ENCODE assay signal across 25 cellular contexts in genomic region chr10:98758451-98758850, GRCh38.
"Had no signal": no experiment of that assay in that cellular context is flagged by ENCODE, and none has a peak within 500 bp of the region (broad histone marks: within the 10 kb centered on the region; RNA-seq: fewer than 3 reads in every experiment).

No MANE protein-coding gene starts in this region.

- DNase-seq: Kasumi-1, MM.1S, NCI-H1105, NCI-H1417, NCI-H1436 treated with DMSO at 0.1 percent for 48 hours, NCI-H1694, NCI-H187 treated with DMSO at 0.1 percent for 48 hours, NCI-H2029 treated with DMSO at 0.1 percent for 48 hours, NCI-H2171 treated with DMSO at 0.1 percent for 48 hours, NCI-H345, NCI-H446 treated with DMSO at 0.1 percent for 48 hours, NCI-H510A treated with DMSO at 0.1 percent for 48 hours, NCI-H69, NCI-H774, Right ventricle myocardium superior, RPMI8226, SIG-M5, SK-N-SH, SW 1271, T-cell had no signal

- H3K27me3 ChIP-seq: SJSA1 had no signal

- H3K27ac Mint-ChIP-seq: IgD-negative memory B cell, T-cell had no signal

- H3K4me3 Mint-ChIP-seq: IgD-negative memory B cell, T-cell had no signal

- H3K36me3 Mint-ChIP-seq: T-cell had no signal

- H3K9me3 ChIP-seq: SJSA1, SK-N-SH had no signal

- ATAC-seq: K562, T-cell had no signal

- H3K9ac ChIP-seq: KMS-11, SK-N-SH had no signal

- H3K36me3 ChIP-seq: SJSA1 had no signal

- H3K27ac ChIP-seq: HL-60, KMS-11, SJSA1 had no signal

- H3K4me1 ChIP-seq: SJSA1 had no signal

- H3K9me2 ChIP-seq: SK-N-SH had no signal

- H3K27me3 Mint-ChIP-seq: IgD-negative memory B cell had no signal

- H3K4me3 ChIP-seq: K562, SJSA1 had no signal

- H3K4me2 ChIP-seq: KMS-11, SK-N-SH had no signal
